20 cellular contexts compared by ENCODE assay signal in the genomic region with DNA sequence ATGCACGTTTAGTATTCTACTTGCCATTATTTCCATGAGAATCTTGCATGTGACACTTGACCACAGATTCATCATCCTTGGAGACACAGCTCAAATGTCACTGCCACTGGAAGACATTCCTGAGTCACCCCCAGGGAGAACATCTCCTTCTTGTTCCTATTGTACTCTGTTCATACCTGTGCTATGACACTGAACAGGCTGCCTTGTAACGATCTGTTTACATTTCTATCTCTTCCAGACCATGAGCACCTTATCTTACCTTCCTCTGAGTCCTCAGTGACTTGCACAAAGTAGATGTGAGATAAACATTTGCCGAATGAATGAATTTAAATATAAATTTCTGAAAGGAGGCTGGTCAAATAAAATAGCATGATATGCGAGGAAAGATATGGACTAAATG.
"Had no signal": no experiment of that assay in that cellular context is flagged by ENCODE, and none has a peak within 500 bp of the region (broad histone marks: within the 10 kb centered on the region; RNA-seq: fewer than 3 reads in every experiment).

No MANE protein-coding gene starts in this region.

- H3K4me1 Mint-ChIP-seq: activated CD4-positive, alpha-beta T cell treated with anti-CD3 and anti-CD28 coated beads, Interleukin-2, amount 10 ng/mL, durations not matched to agents 7 days and 5 days; naive B cell had no signal

- H3K4me2 ChIP-seq: smooth muscle cell had no signal

- H3K4me3 Mint-ChIP-seq: activated CD4-positive, alpha-beta T cell treated with anti-CD3 and anti-CD28 coated beads, Interleukin-2, amount 10 ng/mL, durations not matched to agents 7 days and 5 days; activated CD8-positive, alpha-beta T cell treated with anti-CD3 and anti-CD28 coated beads, Interleukin-2, amount 10 ng/mL, durations not matched to agents 7 days and 5 days; activated naive CD4-positive, alpha-beta T cell treated with anti-CD3 and anti-CD28 coated beads for 36 hours; activated T-cell treated with anti-CD3 and anti-CD28 coated beads, Interleukin-2, amount 50 U/mL, for 4 hours; brain; naive B cell; neural crest cell; type B pancreatic cell had no signal

- H3K4me1 ChIP-seq: right lobe of liver, stomach had no signal

- ATAC-seq: activated CD4-positive, CD25-positive, alpha-beta regulatory T cell treated with anti-CD3 and anti-CD28 coated beads, Interleukin-2, amount 50 U/mL, for 24 hours; activated CD8-positive, alpha-beta T cell treated with anti-CD3 and anti-CD28 coated beads, Interleukin-2, amount 10 ng/mL, durations not matched to agents 7 days and 5 days; activated T-cell treated with anti-CD3 and anti-CD28 coated beads, Interleukin-2, amount 50 U/mL, for 4 hours; left lobe of liver; right lobe of liver had no signal

- H3K9me3 Mint-ChIP-seq: activated CD4-positive, alpha-beta T cell treated with anti-CD3 and anti-CD28 coated beads, Interleukin-2, amount 10 ng/mL, durations not matched to agents 7 days and 5 days; activated naive CD4-positive, alpha-beta T cell treated with anti-CD3 and anti-CD28 coated beads for 36 hours; activated T-cell treated with anti-CD3 and anti-CD28 coated beads, Interleukin-2, amount 50 U/mL, for 4 hours; brain; naive B cell; neural crest cell; type B pancreatic cell had no signal

- H3K4me3 ChIP-seq: dorsolateral prefrontal cortex, right lobe of liver, smooth muscle cell, stomach had no signal

- H3K9me3 ChIP-seq: right lobe of liver, stomach had no signal

- H3K27me3 Mint-ChIP-seq: activated CD4-positive, alpha-beta T cell treated with anti-CD3 and anti-CD28 coated beads, Interleukin-2, amount 10 ng/mL, durations not matched to agents 7 days and 5 days; naive B cell; type B pancreatic cell had no signal

- H3K27ac ChIP-seq: dorsolateral prefrontal cortex, right lobe of liver, stomach had no signal

- H3K36me3 ChIP-seq: right lobe of liver, stomach had no signal

- H3K36me3 Mint-ChIP-seq: brain, naive B cell, type B pancreatic cell had no signal

- H3K27ac Mint-ChIP-seq: activated CD4-positive, alpha-beta T cell treated with anti-CD3 and anti-CD28 coated beads, Interleukin-2, amount 10 ng/mL, durations not matched to agents 7 days and 5 days; activated CD8-positive, alpha-beta T cell treated with anti-CD3 and anti-CD28 coated beads, Interleukin-2, amount 10 ng/mL, durations not matched to agents 7 days and 5 days; activated naive CD4-positive, alpha-beta T cell treated with anti-CD3 and anti-CD28 coated beads for 36 hours; brain; naive B cell; type B pancreatic cell had no signal

- H3K27me3 ChIP-seq: dorsolateral prefrontal cortex, right lobe of liver, stomach had no signal

- DNase-seq: activated CD4-positive, alpha-beta T cell treated with anti-CD3 and anti-CD28 coated beads, Interleukin-2, amount 10 ng/mL, durations not matched to agents 7 days and 5 days; activated CD8-positive, alpha-beta memory T cell treated with anti-CD3 and anti-CD28 coated beads, Interleukin-2, amount 50 U/mL, for 4 hours; activated CD8-positive, alpha-beta T cell treated with anti-CD3 and anti-CD28 coated beads, Interleukin-2, amount 10 ng/mL, durations not matched to agents 7 days and 5 days; activated naive CD4-positive, alpha-beta T cell treated with anti-CD3 and anti-CD28 coated beads for 36 hours; activated T-cell treated with anti-CD3 and anti-CD28 coated beads, Interleukin-2, amount 50 U/mL, for 4 hours; central memory CD4-positive, alpha-beta T cell; dorsolateral prefrontal cortex; erythroblast; hypothalamus; naive B cell; right lobe of liver; stimulated activated CD4-positive, alpha-beta T cell treated with anti-CD3 and anti-CD28 coated beads, Interleukin-4, amount 100 ng/mL, for 1 hour; stomach; T-helper 9 cell had no signal
